In the genomic region with DNA sequence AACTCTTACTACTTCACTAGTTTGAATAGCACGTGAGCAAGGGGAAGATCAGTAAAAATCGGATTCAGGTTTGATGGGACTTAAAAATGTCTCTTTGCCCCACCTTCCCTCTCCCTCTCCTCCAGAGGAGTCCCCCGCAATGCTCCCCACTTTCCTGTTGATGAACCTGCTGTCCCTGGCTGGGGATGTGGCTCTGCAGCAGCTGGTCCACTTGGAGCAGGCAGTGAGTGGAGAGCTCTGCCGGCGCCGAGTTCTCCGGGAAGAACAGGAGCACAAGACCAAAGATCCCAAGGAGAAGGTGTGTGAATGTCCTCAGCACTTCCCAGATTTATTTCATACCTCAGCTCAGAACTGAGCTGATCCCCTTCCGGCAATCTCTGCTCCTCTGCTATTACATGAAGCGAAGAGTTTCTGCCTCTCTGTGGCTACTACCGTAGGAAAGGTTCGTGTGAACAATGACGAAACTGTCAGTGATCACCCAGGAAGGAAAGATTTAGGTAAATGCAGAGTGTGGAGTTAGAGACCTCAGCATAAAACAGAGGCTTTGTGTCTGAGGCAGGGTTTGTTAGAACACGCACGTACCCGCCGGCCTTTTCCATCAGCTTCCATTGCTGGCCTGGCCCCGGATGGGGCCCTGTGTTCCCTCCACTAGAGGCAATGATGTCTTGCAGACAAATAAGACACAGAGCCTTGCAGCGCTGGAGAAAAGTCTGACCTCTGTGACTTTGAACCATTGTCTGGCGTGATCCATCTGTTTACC, we compare ENCODE assay signal across 17 cellular contexts. TPM values are rescaled to one million over a fixed set of nuclear protein-coding genes. Genes with fewer than 3 reads are reported as not detected.
A peak's percentile ranks its signal among the peaks of the same experiment; 100 is the strongest.
DNase-seq lines count a peak whose midpoint lies in the region; ATAC-seq, FAIRE-seq and TF ChIP-seq lines count a peak whose summit lies in the region.
"Had no signal": no experiment of that assay in that cellular context is flagged by ENCODE, and none has a peak within 500 bp of the region (broad histone marks: within the 10 kb centered on the region; RNA-seq: fewer than 3 reads in every experiment).

No MANE protein-coding gene starts in this region.

- TF ChIP-seq POLR2A in IMR-90 (IDR thresholded peaks at IDR 0.05; ENCODE audit: low read depth, low read length), result no peak
- TF ChIP-seq POLR2A in Peyer's patch (IDR thresholded peaks at IDR 0.05), result no peak

- H3K4ac ChIP-seq in IMR-90 (ENCODE audit: low read depth, low read length), result no peak overlapping the region

- no peak overlapping the region for H4K5ac ChIP-seq in IMR-90 (ENCODE audit: low read depth, low read length)

- no peak overlapping the region for H2BK5ac ChIP-seq in IMR-90 (ENCODE audit: low read depth, low read length, poor library complexity, severe bottlenecking)

- H3K56ac ChIP-seq in IMR-90 (ENCODE audit: extremely low read depth, insufficient read depth, low read length), result no peak overlapping the region

- no peak overlapping the region for H3K4me2 ChIP-seq in IMR-90 (ENCODE audit: low read depth, low read length)
- H3K4me2 ChIP-seq in keratinocyte (ENCODE audit: control insufficient read depth, extremely low read depth, insufficient read depth, low read depth, low read length), result no peak overlapping the region

- no peaks in the 10 kb centered on the region for H3K79me2 ChIP-seq in keratinocyte (ENCODE audit: control insufficient read depth, insufficient read depth, low read length)

- DNase-seq in IMR-90 (no peak), chondrocyte (ENCODE audit: low spot score) (peak; percentile 79), keratinocyte (ENCODE audit: low read depth, low spot score) (no peak), substantia nigra (lab: John Stamatoyannopoulos, UW) (no peak), right cardiac atrium (no peak), Peyer's patch (no peak)
- DNase-seq: BE2C, DMS 273 treated with DMSO at 0.1 percent for 48 hours, DMS79 treated with DMSO at 0.1 percent for 48 hours, H7, NCI-H1092, NCI-H1436 treated with DMSO at 0.1 percent for 48 hours, NCI-H1930, NCI-H510A had no signal

- H3K27ac ChIP-seq in IMR-90 (ENCODE audit: insufficient read depth, low read length) (no peak overlapping the region), keratinocyte (ENCODE audit: control insufficient read depth, insufficient read depth, low read length) (no peak overlapping the region), substantia nigra (ENCODE audit: low read depth, low read length, poor library complexity, severe bottlenecking) (peak overlapping the region; percentile 2), right cardiac atrium (ENCODE audit: low read length) (no peak overlapping the region), Peyer's patch (no peak overlapping the region)

- no peak overlapping the region for H3K4me3 Mint-ChIP-seq in chondrocyte (ENCODE audit: unreplicated experiment)

- in situ Hi-C loops in IMR-90 (cut with MboI; ENCODE audit: low sequenced_read_pairs), result no loop called here

- H4K20me1 ChIP-seq in IMR-90 (ENCODE audit: insufficient read depth, low read length), result no peaks in the 10 kb centered on the region
- H4K20me1 ChIP-seq in keratinocyte (ENCODE audit: control insufficient read depth, extremely low read depth, insufficient read depth, low read length), result no peaks in the 10 kb centered on the region

- dilution Hi-C loops in IMR-90 (cut with HindIII; ENCODE audit: low sequenced_read_pairs, unreplicated experiment), result no loop called here
- dilution Hi-C loops in keratinocyte (cut with MboI; ENCODE audit: extremely low pct_ligation_motif_present, low sequenced_read_pairs), result no loop called here

- peaks cover 2% of the 10 kb centered on the region for H3K4me1 Mint-ChIP-seq in chondrocyte (ENCODE audit: low read depth)

- no peak overlapping the region for H4K8ac ChIP-seq in IMR-90 (ENCODE audit: low read depth in 2 of 2, low read length in 2 of 2)

- CTCF ChIA-PET in IMR-90 (lab: Yijun Ruan, JAX), result no interaction called here

- H3K9me3 ChIP-seq in IMR-90 (ENCODE audit: control insufficient read depth, insufficient read depth, low read length) (no peaks in the 10 kb centered on the region), keratinocyte (ENCODE audit: control insufficient read depth, low read depth, low read length) (no peaks in the 10 kb centered on the region), right cardiac atrium (ENCODE audit: control insufficient read depth, low read length) (no peaks in the 10 kb centered on the region), Peyer's patch (no peaks in the 10 kb centered on the region)
- H3K9me3 ChIP-seq: BE2C had no signal

- H3K4me3 ChIP-seq in IMR-90 (ENCODE audit: insufficient read depth, low read depth, low read length) (no peak overlapping the region), keratinocyte (ENCODE audit: control insufficient read depth in 2 of 3, extremely low read depth in 1 of 3, insufficient read depth in 2 of 3, low read depth in 1 of 3, low read length in 3 of 3) (no peak overlapping the region), right cardiac atrium (ENCODE audit: low read length) (no peak overlapping the region), Peyer's patch (no peak overlapping the region)
- H3K4me3 ChIP-seq: K562 had no signal

- no peak overlapping the region for H2AK9ac ChIP-seq in IMR-90 (replicated peaks; ENCODE audit: low read depth, low read length, poor library complexity)

- ATAC-seq in IMR-90 (ENCODE audit: low read depth) (no peak), right cardiac atrium (no peak), HG02642 (IDR thresholded peaks at IDR 0.05; ENCODE audit: poor library complexity, unreplicated experiment) (no peak)
- ATAC-seq: K562, Panc1 had no signal

- FAIRE-seq in keratinocyte (lab: Jason Lieb, UNC), result peak; percentile 56
- FAIRE-seq: K562 had no signal

- H2BK120ac ChIP-seq in IMR-90 (ENCODE audit: low read depth, low read length), result no peak overlapping the region

- H3K18ac ChIP-seq in IMR-90 (ENCODE audit: low read depth, low read length), result no peak overlapping the region

- no peak overlapping the region for H2AK5ac ChIP-seq in IMR-90 (ENCODE audit: low read depth, low read length)

- no peak overlapping the region for H3K27ac Mint-ChIP-seq in chondrocyte (ENCODE audit: unreplicated experiment)

- no peak overlapping the region for H2BK20ac ChIP-seq in IMR-90 (ENCODE audit: low read depth, low read length)

- no peak for TF ChIP-seq RAD21 in IMR-90 (IDR thresholded peaks at IDR 0.05; ENCODE audit: low read length)

- no TSS peak for BruUV-seq in IMR-90 (replicated peaks; lab: Mats Ljungman, UMichigan)

- peak overlapping the region; percentile 22 for H2AFZ ChIP-seq in IMR-90 (replicated peaks; ENCODE audit: low read length, poor library complexity)
- no peak overlapping the region for H2AFZ ChIP-seq in keratinocyte (ENCODE audit: control insufficient read depth, low read length)

- H3K27me3 Mint-ChIP-seq in chondrocyte (ENCODE audit: low read depth), result no peaks in the 10 kb centered on the region

- peaks cover 15 to 46% of the 10 kb centered on the region in 2 experiments for H3K79me1 ChIP-seq in IMR-90 (ENCODE audit: low read depth in 1 of 2, low read length in 2 of 2)

- 93% methylated on average over 7 of the region's 19 CpGs; no CpG with 5 or more reads in 1 of the 2 experiments for WGBS in IMR-90 (ENCODE audit: extremely low coverage in 2 of 2, insufficient read length in 1 of 2), 2 experiments
- WGBS in right cardiac atrium, result 91% methylated on average over 19 of the region's 19 CpGs

- H3K4me1 ChIP-seq in IMR-90 (ENCODE audit: control insufficient read depth, insufficient read depth, low read length) (peaks cover 2% of the 10 kb centered on the region), keratinocyte (ENCODE audit: control insufficient read depth, extremely low read depth, insufficient read depth, low read length) (peaks cover 22% of the 10 kb centered on the region), right cardiac atrium (ENCODE audit: control insufficient read depth, insufficient read depth, low read length) (no peaks in the 10 kb centered on the region), Peyer's patch (peaks cover 0 to 7% (median under 1%) of the 10 kb centered on the region in 4 donors)
- H3K4me1 ChIP-seq: BE2C had no signal

- H3K9ac ChIP-seq in IMR-90 (ENCODE audit: low read depth, low read length) (no peak overlapping the region), keratinocyte (ENCODE audit: control insufficient read depth, extremely low read depth, insufficient read depth, low read length) (no peak overlapping the region)

- H3K27me3 ChIP-seq in IMR-90 (ENCODE audit: control insufficient read depth, insufficient read depth, low read length) (no peaks in the 10 kb centered on the region), keratinocyte (ENCODE audit: control insufficient read depth, extremely low read depth, insufficient read depth, low read length) (no peaks in the 10 kb centered on the region), right cardiac atrium (ENCODE audit: control insufficient read depth, insufficient read depth) (no peaks in the 10 kb centered on the region), Peyer's patch (no peaks in the 10 kb centered on the region)
- H3K27me3 ChIP-seq: BE2C had no signal

- no peaks in the 10 kb centered on the region for H3K9me3 Mint-ChIP-seq in chondrocyte (ENCODE audit: low read depth)

- intact Hi-C loops in IMR-90 (cut with micrococcal nuclease) (no loop called here), right cardiac atrium (cut with DNase I) (no loop called here)

- H3K9me1 ChIP-seq in IMR-90 (ENCODE audit: insufficient read depth, low read length) (no peaks in the 10 kb centered on the region), keratinocyte (ENCODE audit: control insufficient read depth, extremely low read depth, insufficient read depth, low read length) (no peaks in the 10 kb centered on the region)

- no peak for TF ChIP-seq CTCF in IMR-90 (conservative IDR thresholded peaks at IDR 0.05; ENCODE audit: low read depth, low read length)
- TF ChIP-seq CTCF in chondrocyte (IDR thresholded peaks at IDR 0.05), result no peak
- TF ChIP-seq CTCF in keratinocyte (optimal IDR thresholded peaks at IDR 0.05 in 1 of 3, IDR thresholded peaks at IDR 0.05 in 1 of 3, conservative IDR thresholded peaks at IDR 0.05 in 1 of 3; ENCODE audit: extremely low read depth in 1 of 3, insufficient read depth in 2 of 3, low read length in 3 of 3), result no peak
- TF ChIP-seq CTCF in Peyer's patch (IDR thresholded peaks at IDR 0.05), result no peak

- H2BK15ac ChIP-seq in IMR-90 (ENCODE audit: low read depth, low read length), result no peak overlapping the region

- H3K36me3 ChIP-seq in IMR-90 (ENCODE audit: control insufficient read depth, insufficient read depth, low read length) (peaks cover 64% of the 10 kb centered on the region), keratinocyte (ENCODE audit: control insufficient read depth in 2 of 2, extremely low read depth in 1 of 2, insufficient read depth in 2 of 2, low read length in 2 of 2) (peaks cover 26 to 73% of the 10 kb centered on the region in 2 experiments), Peyer's patch (peaks cover 0 to 94% (median 3%) of the 10 kb centered on the region in 3 donors)

- no peak overlapping the region for H3K14ac ChIP-seq in IMR-90 (replicated peaks; ENCODE audit: low read depth, low read length)

- no peak overlapping the region for H3K23ac ChIP-seq in IMR-90 (ENCODE audit: low read depth, low read length)

- POLR2A ChIA-PET in IMR-90 (lab: Charles Lee; ENCODE audit: unreplicated experiment), result no interaction called here

- H4K91ac ChIP-seq in IMR-90 (ENCODE audit: insufficient read depth, low read depth, low read length), result no peak overlapping the region

- H3K36me3 Mint-ChIP-seq in chondrocyte (ENCODE audit: low read depth), result peaks cover 39% of the 10 kb centered on the region

RNA-seq across cellular contexts. Expression of a gene that starts 7.4 kb away (rescaled TPM):
- 11,536 and 12,939 TPM in 2 replicates for total RNA-seq in IMR-90 (2012; rRNA removed)
- polyA plus RNA-seq in IMR-90 (2012; rRNA removed), result 21,893 and 22,387 TPM in 2 replicates
- polyA plus RNA-seq in IMR-90 (2012; cell fraction: cytosol; rRNA removed), result 8,363 and 20,126 TPM in 2 replicates
- 5,196 and 8,980 TPM in 2 replicates for polyA plus RNA-seq in IMR-90 (2012; cell fraction: nucleus; rRNA removed; ENCODE audit: low replicate concordance)
- total RNA-seq in chondrocyte, result 2,133 to 3,148 TPM (median 3,067 TPM) in 3 replicates
- 8,390 to 11,361 TPM (median 8,495 TPM) in 3 replicates for polyA plus RNA-seq in keratinocyte
- polyA plus RNA-seq in keratinocyte (2011; ENCODE audit: low read depth), result 464 TPM
- polyA plus RNA-seq in keratinocyte (2011; cell fraction: cytosol; rRNA removed), result 9,909 and 15,796 TPM in 2 replicates
- 2,407 and 3,190 TPM in 2 replicates for polyA plus RNA-seq in keratinocyte (2011; cell fraction: nucleus; rRNA removed)
- polyA plus RNA-seq in keratinocyte (2012; ENCODE audit: low replicate concordance), result 2,657 and 5,888 TPM in 2 replicates
- polyA minus RNA-seq in keratinocyte, result 9,189 to 16,538 TPM (median 11,739 TPM) in 3 replicates
- 9,400 TPM for polyA minus RNA-seq in keratinocyte (2011; cell fraction: cytosol; rRNA and poly(A)+ RNA removed)
- 1,390 and 1,424 TPM in 2 replicates for polyA minus RNA-seq in keratinocyte (2011; cell fraction: nucleus; rRNA and poly(A)+ RNA removed)
- total RNA-seq in right cardiac atrium, result 1,000 to 10,000 TPM; 3,735 to 4,618 (median 3,904) TPM
- polyA plus RNA-seq in right cardiac atrium, result 4,983 TPM
- 1,000 to 10,000 TPM; 1,939 to 3,624 (median 2,830) TPM for total RNA-seq in Peyer's patch

RNA-seq across cellular contexts. Expression of a gene that starts 28.9 kb away (rescaled TPM):
- total RNA-seq in IMR-90 (2012; rRNA removed) (5.6 and 5.8 TPM in 2 replicates), chondrocyte (29.0 to 29.5 TPM (median 29.2 TPM) in 3 replicates), right cardiac atrium (10 to 100 TPM; 15.1 to 23.6 (median 19.1) TPM), Peyer's patch (10 to 100 TPM in 2 of 4 donors, 1 to 10 TPM in 2; 7.8 to 50.3 (median 9.5) TPM)
- polyA plus RNA-seq in IMR-90 (2012; rRNA removed) (35.1 and 37.8 TPM in 2 replicates), keratinocyte (0.67 to 1.0 TPM (median 0.75 TPM) in 3 replicates), right cardiac atrium (15.7 TPM)
- polyA plus RNA-seq in IMR-90 (2012; cell fraction: cytosol; rRNA removed), result 30.6 and 33.4 TPM in 2 replicates
- 194 and 345 TPM in 2 replicates for polyA plus RNA-seq in IMR-90 (2012; cell fraction: nucleus; rRNA removed; ENCODE audit: low replicate concordance)
- 0.12 TPM for polyA plus RNA-seq in keratinocyte (2011; ENCODE audit: low read depth)
- polyA plus RNA-seq in keratinocyte (2011; cell fraction: cytosol; rRNA removed), result 0.28 and 0.70 TPM in 2 replicates
- polyA plus RNA-seq in keratinocyte (2011; cell fraction: nucleus; rRNA removed), result 1.0 and 1.3 TPM in 2 replicates
- 0.24 and 0.58 TPM in 2 replicates for polyA plus RNA-seq in keratinocyte (2012; ENCODE audit: low replicate concordance)
- polyA minus RNA-seq in keratinocyte, result 0.30 to 0.80 TPM (median 0.53 TPM) in 3 replicates
- not detected for polyA minus RNA-seq in keratinocyte (2011; cell fraction: cytosol; rRNA and poly(A)+ RNA removed)
- 0.62 and 0.84 TPM in 2 replicates for polyA minus RNA-seq in keratinocyte (2011; cell fraction: nucleus; rRNA and poly(A)+ RNA removed)

RNA-seq across cellular contexts. Expression of a gene that starts 33.0 kb away (rescaled TPM):
- total RNA-seq in IMR-90 (2012; rRNA removed) (52.8 and 57.9 TPM in 2 replicates), chondrocyte (23.0 to 27.7 TPM (median 25.0 TPM) in 3 replicates), right cardiac atrium (10 to 100 TPM; 13.5 to 16.8 (median 14.6) TPM), Peyer's patch (10 to 100 TPM; 26.1 to 86.6 (median 32.7) TPM)
- polyA plus RNA-seq in IMR-90 (2012; rRNA removed) (35.6 and 40.9 TPM in 2 replicates), keratinocyte (12.3 to 34.6 TPM (median 33.7 TPM) in 3 replicates), right cardiac atrium (5.7 TPM)
- polyA plus RNA-seq in IMR-90 (2012; cell fraction: cytosol; rRNA removed), result 24.1 and 33.8 TPM in 2 replicates
- 21.1 and 24.2 TPM in 2 replicates for polyA plus RNA-seq in IMR-90 (2012; cell fraction: nucleus; rRNA removed; ENCODE audit: low replicate concordance)
- 10.5 TPM for polyA plus RNA-seq in keratinocyte (2011; ENCODE audit: low read depth)
- polyA plus RNA-seq in keratinocyte (2011; cell fraction: cytosol; rRNA removed), result 12.0 and 14.9 TPM in 2 replicates
- 17.8 and 18.1 TPM in 2 replicates for polyA plus RNA-seq in keratinocyte (2011; cell fraction: nucleus; rRNA removed)
- 6.2 and 29.3 TPM in 2 replicates for polyA plus RNA-seq in keratinocyte (2012; ENCODE audit: low replicate concordance)
- polyA minus RNA-seq in keratinocyte, result 18.2 to 60.7 TPM (median 52.1 TPM) in 3 replicates
- polyA minus RNA-seq in keratinocyte (2011; cell fraction: cytosol; rRNA and poly(A)+ RNA removed), result 25.1 TPM
- 17.0 and 26.1 TPM in 2 replicates for polyA minus RNA-seq in keratinocyte (2011; cell fraction: nucleus; rRNA and poly(A)+ RNA removed)

RNA-seq across cellular contexts. Expression of a gene that starts 33.9 kb away (rescaled TPM):
- 80.1 and 126 TPM in 2 replicates for total RNA-seq in IMR-90 (2012; rRNA removed)
- polyA plus RNA-seq in IMR-90 (2012; rRNA removed), result 151 and 160 TPM in 2 replicates
- polyA plus RNA-seq in IMR-90 (2012; cell fraction: cytosol; rRNA removed), result 68.0 and 178 TPM in 2 replicates
- polyA plus RNA-seq in IMR-90 (2012; cell fraction: nucleus; rRNA removed; ENCODE audit: low replicate concordance), result 16.5 and 43.9 TPM in 2 replicates
- total RNA-seq in chondrocyte, result 169 to 201 TPM (median 170 TPM) in 3 replicates
- polyA plus RNA-seq in keratinocyte, result 76.5 to 184 TPM (median 130 TPM) in 3 replicates
- 76.9 TPM for polyA plus RNA-seq in keratinocyte (2011; ENCODE audit: low read depth)
- polyA plus RNA-seq in keratinocyte (2011; cell fraction: cytosol; rRNA removed), result 155 and 198 TPM in 2 replicates
- polyA plus RNA-seq in keratinocyte (2011; cell fraction: nucleus; rRNA removed), result 60.2 and 69.9 TPM in 2 replicates
- polyA plus RNA-seq in keratinocyte (2012; ENCODE audit: low replicate concordance), result 163 and 213 TPM in 2 replicates
- polyA minus RNA-seq in keratinocyte, result 8.3 to 26.0 TPM (median 23.7 TPM) in 3 replicates
- polyA minus RNA-seq in keratinocyte (2011; cell fraction: cytosol; rRNA and poly(A)+ RNA removed), result 31.7 TPM
- polyA minus RNA-seq in keratinocyte (2011; cell fraction: nucleus; rRNA and poly(A)+ RNA removed), result 7.3 and 7.8 TPM in 2 replicates
- 100 to 1,000 TPM; 192 to 233 (median 213) TPM for total RNA-seq in right cardiac atrium
- polyA plus RNA-seq in right cardiac atrium, result 180 TPM
- total RNA-seq in Peyer's patch, result 10 to 100 TPM; 23.5 to 71.8 (median 61.6) TPM

RNA-seq across cellular contexts. Expression of a gene that starts 41.1 kb away (rescaled TPM):
- total RNA-seq in IMR-90 (2012; rRNA removed) (32.5 and 35.8 TPM in 2 replicates), chondrocyte (27.1 to 39.3 TPM (median 32.5 TPM) in 3 replicates), right cardiac atrium (10 to 100 TPM; 15.1 to 27.5 (median 16.5) TPM), Peyer's patch (100 to 1,000 TPM in 1 of 4 donors, 10 to 100 TPM in 3; 21.4 to 135 (median 43.6) TPM)
- polyA plus RNA-seq in IMR-90 (2012; rRNA removed) (49.9 and 51.7 TPM in 2 replicates), keratinocyte (85.9 to 108 TPM (median 94.4 TPM) in 3 replicates), right cardiac atrium (9.6 TPM)
- polyA plus RNA-seq in IMR-90 (2012; cell fraction: cytosol; rRNA removed), result 11.8 and 18.6 TPM in 2 replicates
- 170 and 206 TPM in 2 replicates for polyA plus RNA-seq in IMR-90 (2012; cell fraction: nucleus; rRNA removed; ENCODE audit: low replicate concordance)
- 80.5 TPM for polyA plus RNA-seq in keratinocyte (2011; ENCODE audit: low read depth)
- 47.6 and 60.9 TPM in 2 replicates for polyA plus RNA-seq in keratinocyte (2011; cell fraction: cytosol; rRNA removed)
- polyA plus RNA-seq in keratinocyte (2011; cell fraction: nucleus; rRNA removed), result 204 and 213 TPM in 2 replicates
- 43.9 and 68.1 TPM in 2 replicates for polyA plus RNA-seq in keratinocyte (2012; ENCODE audit: low replicate concordance)
- polyA minus RNA-seq in keratinocyte, result 42.4 to 61.1 TPM (median 42.9 TPM) in 3 replicates
- 31.8 TPM for polyA minus RNA-seq in keratinocyte (2011; cell fraction: cytosol; rRNA and poly(A)+ RNA removed)
- polyA minus RNA-seq in keratinocyte (2011; cell fraction: nucleus; rRNA and poly(A)+ RNA removed), result 46.1 and 59.3 TPM in 2 replicates
